8 cellular contexts compared by ENCODE assay signal in genomic region chr19:31351212-31352193, GRCh38. TPM values are rescaled to one million over a fixed set of nuclear protein-coding genes. Genes with fewer than 3 reads are reported as not detected.
DNase-seq lines count a peak whose midpoint lies in the region; ATAC-seq and TF ChIP-seq lines count a peak whose summit lies in the region.

No MANE protein-coding gene starts in this region.

- CTCF ChIA-PET in OCI-LY7 (lab: Charles Lee; ENCODE audit: unreplicated experiment) = no interaction called here

- no peak overlapping the region for H2AFZ ChIP-seq in OCI-LY7 (ENCODE audit: low read length)

- H3K9ac ChIP-seq in HUES64 (ENCODE audit: low read depth, low read length) = peak overlapping the region; percentile 42

- BruUV-seq in OCI-LY7 (replicated peaks; lab: Mats Ljungman, UMichigan) = no TSS peak

- no peaks in the 10 kb centered on the region for H3K36me3 Mint-ChIP-seq in chondrocyte (ENCODE audit: low read depth)

- intact Hi-C loops in left lung (cut with DNase I) = no loop called here
- intact Hi-C loops in OCI-LY7 (cut with micrococcal nuclease; ENCODE audit: unreplicated experiment) = no loop called here

- ATAC-seq in left lung (no peak), thoracic aorta (ENCODE audit: insufficient number of reproducible peaks, low FRiP score, low read depth) (no peak)

- H3K9me2 ChIP-seq in OCI-LY7 (ENCODE audit: insufficient read depth, low read length) = no peaks in the 10 kb centered on the region

- H3K79me2 ChIP-seq in OCI-LY7 (ENCODE audit: insufficient read depth, low read depth, low read length) = no peaks in the 10 kb centered on the region

- WGBS in HUES64 = under 1% methylated on average over 99 of the region's 99 CpGs

- H3K27ac ChIP-seq in HUES64 (ENCODE audit: low read depth, low read length) (no peak overlapping the region), left lung (peak overlapping the region in 1 of 2 donors; percentile 55), thoracic aorta (peak overlapping the region; percentile 43 to 54), OCI-LY7 (ENCODE audit: low read depth, low read length, poor library complexity, severe bottlenecking) (no peak overlapping the region)

- no peaks in the 10 kb centered on the region for H3K9me3 ChIP-seq in HUES64 (ENCODE audit: insufficient read depth, low read depth, low read length)
- H3K9me3 ChIP-seq in left lung = no peaks in the 10 kb centered on the region
- H3K9me3 ChIP-seq in thoracic aorta = no peaks in the 10 kb centered on the region
- no peaks in the 10 kb centered on the region for H3K9me3 ChIP-seq in OCI-LY7 (ENCODE audit: low read length)

- POLR2A ChIA-PET in OCI-LY7 (lab: Charles Lee) = no interaction called here

- H3K36me3 ChIP-seq in HUES64 (ENCODE audit: insufficient read depth, low read length) = no peaks in the 10 kb centered on the region
- no peaks in the 10 kb centered on the region for H3K36me3 ChIP-seq in left lung
- H3K36me3 ChIP-seq in thoracic aorta = no peaks in the 10 kb centered on the region
- no peaks in the 10 kb centered on the region for H3K36me3 ChIP-seq in OCI-LY7 (ENCODE audit: insufficient read depth, low read length)

- H4K20me1 ChIP-seq in OCI-LY7 (ENCODE audit: insufficient read depth, low read length) = no peaks in the 10 kb centered on the region

- H3K27me3 ChIP-seq in HUES64 (ENCODE audit: insufficient read depth, low read length) (peaks cover 83% of the 10 kb centered on the region), left lung (peaks cover 46 to 96% of the 10 kb centered on the region in 2 donors), thoracic aorta (replicated peaks; ENCODE audit: insufficient read depth) (peaks cover 17% of the 10 kb centered on the region)

- H3K4me1 ChIP-seq in HUES64 (ENCODE audit: insufficient read depth, low read length) = peaks cover 41% of the 10 kb centered on the region
- peaks cover 5 to 38% of the 10 kb centered on the region in 2 donors for H3K4me1 ChIP-seq in left lung
- H3K4me1 ChIP-seq in thoracic aorta (ENCODE audit: control insufficient read depth in 1 of 2, low read depth in 2 of 2) = peaks cover 9 to 55% of the 10 kb centered on the region in 2 donors
- no peaks in the 10 kb centered on the region for H3K4me1 ChIP-seq in OCI-LY7 (ENCODE audit: insufficient read depth, low read length, poor library complexity, severe bottlenecking)

- H3K4me3 ChIP-seq in AG09309 (ENCODE audit: control insufficient read depth, low read depth, low read length) (peak overlapping the region; percentile 79), HUES64 (ENCODE audit: low read length) (peak overlapping the region; percentile 68), left lung (peak overlapping the region; percentile 58 to 69), thoracic aorta (peak overlapping the region; percentile 99), OCI-LY7 (ENCODE audit: low read depth, low read length, poor library complexity, severe bottlenecking) (no peak overlapping the region)

- DNase-seq in AG09309 (ENCODE audit: low read depth) (no peak), chondrocyte (ENCODE audit: low spot score) (no peak), left lung (peak in 1 of 2 donors; percentile 82), thoracic aorta (ENCODE audit: low spot score) (no peak), NCI-H774 (lab: John Stamatoyannopoulos, UW) (no peak), OCI-LY7 (ENCODE audit: low spot score) (no peak), NCI-H1694 treated with DMSO at 0.1 percent for 48 hours (lab: John Stamatoyannopoulos, UW) (no peak)

- no peaks in the 10 kb centered on the region for H3K9me3 Mint-ChIP-seq in chondrocyte (ENCODE audit: low read depth)

- H3K4me1 Mint-ChIP-seq in chondrocyte (ENCODE audit: low read depth) = peaks cover 49% of the 10 kb centered on the region

- peaks cover 37% of the 10 kb centered on the region for H3K27me3 Mint-ChIP-seq in chondrocyte (ENCODE audit: low read depth)

- H3K27ac Mint-ChIP-seq in chondrocyte (ENCODE audit: unreplicated experiment) = peak overlapping the region; percentile 90

- no peak overlapping the region for H3K4me2 ChIP-seq in OCI-LY7 (ENCODE audit: low read length)

- TF ChIP-seq CTCF in AG09309 (IDR thresholded peaks at IDR 0.05; ENCODE audit: control insufficient read depth, insufficient read depth, low read depth, low read length, missing control alignments) (no peak), chondrocyte (IDR thresholded peaks at IDR 0.05) (peak; percentile 13), left lung (IDR thresholded peaks at IDR 0.05) (no peak), thoracic aorta (IDR thresholded peaks at IDR 0.05) (no peak), OCI-LY7 (conservative IDR thresholded peaks at IDR 0.05; ENCODE audit: low read length) (no peak)

- H3K4me3 Mint-ChIP-seq in chondrocyte (ENCODE audit: unreplicated experiment) = peak overlapping the region; percentile 97

RNA-seq across cellular contexts. Expression of gene TSHZ3, which starts 2.3 kb away (rescaled TPM):
- polyA plus RNA-seq in HUES64 (2013, experiment 1 of 2) = 2.5 TPM
- 2.7 TPM for polyA plus RNA-seq in HUES64 (2013, experiment 2 of 2)
- total RNA-seq in chondrocyte (15.3 to 23.3 TPM (median 17.0 TPM) in 3 replicates), left lung (1 to 10 TPM; 6.7 to 7.0 TPM), thoracic aorta (10 to 100 TPM in 1 of 2 donors, 1 to 10 TPM in 1; 9.3 to 10.2 TPM), OCI-LY7 (2022) (not detected in 2 replicates)
- total RNA-seq in OCI-LY7 (2014; rRNA removed; shearing (Covaris generic)) = not detected in 2 replicates

Comparison
In these comparisons a context has a peak if more than half of its experiments do, and no peak if none do; other contexts are left out.
1. H3K27ac ChIP-seq: peak in thoracic aorta (2 of 2); none in HUES64 (single experiment) and OCI-LY7 (single experiment).
2. RNA of gene TSHZ3, which starts 2.3 kb away (total RNA-seq): 15.3 to 23.3 TPM in chondrocyte, 9.3 to 10.2 TPM in thoracic aorta and 6.7 to 7.0 TPM in left lung; not detected in OCI-LY7; every median in the first group is over 4 times any median in the second.